19 cellular contexts compared by ENCODE assay signal in the genomic region with DNA sequence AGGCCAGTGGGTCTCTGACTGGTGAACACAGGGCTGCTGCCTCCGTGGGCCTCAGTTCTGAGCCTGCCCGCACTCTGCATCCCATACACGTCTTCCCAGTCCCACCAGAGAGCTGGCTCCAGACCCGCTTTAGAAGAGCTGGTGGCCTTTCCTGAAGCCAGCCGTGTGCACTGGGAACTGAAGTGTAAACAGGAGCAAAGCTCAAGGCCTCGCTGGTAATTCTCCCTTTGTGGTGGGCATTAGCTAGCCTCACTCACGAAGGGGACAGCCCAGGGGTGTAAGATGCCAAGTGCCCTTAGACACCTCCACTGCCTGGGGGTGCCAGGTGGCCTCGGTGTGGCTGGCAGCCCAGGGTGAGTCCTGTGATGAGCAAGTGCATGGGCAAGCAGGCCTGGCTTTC. TPM values are rescaled to one million over a fixed set of nuclear protein-coding genes. Genes with fewer than 3 reads are reported as not detected.
A peak's percentile ranks its signal among the peaks of the same experiment; 100 is the strongest.
DNase-seq lines count a peak whose midpoint lies in the region; ATAC-seq lines count a peak whose summit lies in the region.
"Had no signal": no experiment of that assay in that cellular context is flagged by ENCODE, and none has a peak within 500 bp of the region (broad histone marks: within the 10 kb centered on the region; RNA-seq: fewer than 3 reads in every experiment).

No MANE protein-coding gene starts in this region.

- peaks cover 3% of the 10 kb centered on the region for H3K27me3 Mint-ChIP-seq in activated CD4-positive, alpha-beta memory T cell treated with anti-CD3 and anti-CD28 coated beads, Interleukin-2, amount 10 ng/mL, durations not matched to agents 7 days and 5 days
- H3K27me3 Mint-ChIP-seq in activated CD4-positive, alpha-beta memory T cell treated with anti-CD3 and anti-CD28 coated beads for 36 hours, result peaks cover 2% of the 10 kb centered on the region

- no peak overlapping the region for H3K4me3 ChIP-seq in neuronal stem cell (ENCODE audit: low read length in 2 of 2)
- H3K4me3 ChIP-seq: GM23338 had no signal

- H2BK15ac ChIP-seq in neuronal stem cell (ENCODE audit: low read length), result no peak overlapping the region

- peaks cover 0 to 1% of the 10 kb centered on the region in 2 donors for H3K9me3 ChIP-seq in neuronal stem cell (replicated peaks in 1 of 2; ENCODE audit: control insufficient read depth in 2 of 2, insufficient read depth in 1 of 2, low read depth in 1 of 2, low read length in 2 of 2)
- H3K9me3 ChIP-seq: BE2C had no signal

- no peak overlapping the region for H2AFZ ChIP-seq in neuronal stem cell (ENCODE audit: low read length)
- H2AFZ ChIP-seq: GM23338 had no signal

- no peaks in the 10 kb centered on the region for H3K79me1 ChIP-seq in neuronal stem cell (ENCODE audit: low read depth, low read length)

- no peak overlapping the region for H2BK5ac ChIP-seq in neuronal stem cell (ENCODE audit: low read length)

- no peak overlapping the region for H2AK5ac ChIP-seq in neuronal stem cell (ENCODE audit: low read depth, low read length)

- H3K27ac Mint-ChIP-seq in activated CD4-positive, alpha-beta memory T cell treated with anti-CD3 and anti-CD28 coated beads, Interleukin-2, amount 10 ng/mL, durations not matched to agents 7 days and 5 days, result no peak overlapping the region
- H3K27ac Mint-ChIP-seq in activated CD4-positive, alpha-beta memory T cell treated with anti-CD3 and anti-CD28 coated beads for 36 hours, result no peak overlapping the region
- H3K27ac Mint-ChIP-seq: CD4-positive, CD25-positive, alpha-beta regulatory T cell; GM23338; HFFc6 had no signal

- CTCF ChIA-PET in activated CD4-positive, alpha-beta memory T cell treated with anti-CD3 and anti-CD28 coated beads, Interleukin-2, amount 10 ng/mL, durations not matched to agents 7 days and 5 days (lab: Charles Lee), result interaction anchor here (0.8 kb wide), 1 partner anchor 10 kb away, joined by 3 read pairs; no protein-coding TSS in a partner anchor
- CTCF ChIA-PET in activated CD4-positive, alpha-beta memory T cell treated with anti-CD3 and anti-CD28 coated beads for 36 hours (lab: Charles Lee), result interaction anchor here (2.0 kb wide), 1 partner anchor 12 kb away, joined by 9 read pairs; no protein-coding TSS in a partner anchor

- no peak overlapping the region for H3K14ac ChIP-seq in neuronal stem cell (ENCODE audit: low read length)

- no peak overlapping the region for H3K23ac ChIP-seq in neuronal stem cell (ENCODE audit: low read depth, low read length, poor library complexity)

- H2BK12ac ChIP-seq in neuronal stem cell (ENCODE audit: low read length), result no peak overlapping the region

- peaks cover 0 to 55% (median 0%) of the 10 kb centered on the region in 3 experiments for H3K27me3 ChIP-seq in neuronal stem cell (ENCODE audit: control insufficient read depth in 3 of 3, insufficient read depth in 3 of 3, low read depth in 1 of 3, low read length in 3 of 3)
- H3K27me3 ChIP-seq: BE2C had no signal

- H3K4me1 ChIP-seq in neuronal stem cell (ENCODE audit: control insufficient read depth in 2 of 2, insufficient read depth in 1 of 2, low read depth in 1 of 2, low read length in 2 of 2), result peaks cover 2 to 3% of the 10 kb centered on the region in 2 donors

- POLR2A ChIA-PET in activated CD4-positive, alpha-beta memory T cell treated with anti-CD3 and anti-CD28 coated beads, Interleukin-2, amount 10 ng/mL, durations not matched to agents 7 days and 5 days (lab: Charles Lee), result no interaction called here
- POLR2A ChIA-PET in activated CD4-positive, alpha-beta memory T cell treated with anti-CD3 and anti-CD28 coated beads for 36 hours (lab: Charles Lee), result no interaction called here

- H3K9ac ChIP-seq in neuronal stem cell (ENCODE audit: low read depth, low read length, poor library complexity), result no peak overlapping the region

- no peak overlapping the region for H3K18ac ChIP-seq in neuronal stem cell (ENCODE audit: low read length)

- ATAC-seq in left lobe of liver, result peak; percentile 13
- ATAC-seq in GM21723 (IDR thresholded peaks at IDR 0.05; ENCODE audit: unreplicated experiment), result no peak
- ATAC-seq: GM23338, HCT116 had no signal

- no peak overlapping the region for H3K4me3 Mint-ChIP-seq in activated CD4-positive, alpha-beta memory T cell treated with anti-CD3 and anti-CD28 coated beads, Interleukin-2, amount 10 ng/mL, durations not matched to agents 7 days and 5 days
- no peak overlapping the region for H3K4me3 Mint-ChIP-seq in activated CD4-positive, alpha-beta memory T cell treated with anti-CD3 and anti-CD28 coated beads for 36 hours
- H3K4me3 Mint-ChIP-seq: CD4-positive, CD25-positive, alpha-beta regulatory T cell; CD8-positive, alpha-beta memory T cell; GM23338; HFFc6 had no signal

- no CpG with 5 or more reads among the region's 8 CpGs for WGBS in neuronal stem cell (ENCODE audit: extremely low coverage in 2 of 2, insufficient read length in 2 of 2, insufficient replicate concordance in 1 of 2), 2 donors

- peak overlapping the region; percentile 19 for H3K27ac ChIP-seq in cingulate gyrus (ENCODE audit: low read depth, low read length)
- H3K27ac ChIP-seq in neuronal stem cell (replicated peaks; ENCODE audit: low read length), result no peak overlapping the region

- no peaks in the 10 kb centered on the region for H3K36me3 Mint-ChIP-seq in activated CD4-positive, alpha-beta memory T cell treated with anti-CD3 and anti-CD28 coated beads, Interleukin-2, amount 10 ng/mL, durations not matched to agents 7 days and 5 days (ENCODE audit: low read depth)
- no peaks in the 10 kb centered on the region for H3K36me3 Mint-ChIP-seq in activated CD4-positive, alpha-beta memory T cell treated with anti-CD3 and anti-CD28 coated beads for 36 hours
- H3K36me3 Mint-ChIP-seq: CD4-positive, CD25-positive, alpha-beta regulatory T cell; CD8-positive, alpha-beta memory T cell had no signal

- H3K36me3 ChIP-seq in neuronal stem cell (replicated peaks in 1 of 2; ENCODE audit: control insufficient read depth in 2 of 2, insufficient read depth in 2 of 2, low read length in 2 of 2), result no peaks in the 10 kb centered on the region
- H3K36me3 ChIP-seq: BE2C had no signal

- H3K4me1 Mint-ChIP-seq in activated CD4-positive, alpha-beta memory T cell treated with anti-CD3 and anti-CD28 coated beads, Interleukin-2, amount 10 ng/mL, durations not matched to agents 7 days and 5 days, result no peaks in the 10 kb centered on the region
- H3K4me1 Mint-ChIP-seq in activated CD4-positive, alpha-beta memory T cell treated with anti-CD3 and anti-CD28 coated beads for 36 hours (ENCODE audit: low read depth), result no peaks in the 10 kb centered on the region
- H3K4me1 Mint-ChIP-seq: CD4-positive, CD25-positive, alpha-beta regulatory T cell; CD8-positive, alpha-beta memory T cell had no signal

- no peak overlapping the region for H4K8ac ChIP-seq in neuronal stem cell (ENCODE audit: low read depth, low read length)

- intact Hi-C loops in activated CD4-positive, alpha-beta memory T cell treated with anti-CD3 and anti-CD28 coated beads for 36 hours (cut with micrococcal nuclease), result no loop called here

- H3K4me2 ChIP-seq in neuronal stem cell (ENCODE audit: insufficient read depth, low read length, poor library complexity, severe bottlenecking), result no peak overlapping the region
- H3K4me2 ChIP-seq: GM23338 had no signal

- no peak overlapping the region for H4K91ac ChIP-seq in neuronal stem cell (ENCODE audit: low read depth, low read length, poor library complexity)

- H3K9me3 Mint-ChIP-seq in activated CD4-positive, alpha-beta memory T cell treated with anti-CD3 and anti-CD28 coated beads, Interleukin-2, amount 10 ng/mL, durations not matched to agents 7 days and 5 days, result no peaks in the 10 kb centered on the region
- no peaks in the 10 kb centered on the region for H3K9me3 Mint-ChIP-seq in activated CD4-positive, alpha-beta memory T cell treated with anti-CD3 and anti-CD28 coated beads for 36 hours
- H3K9me3 Mint-ChIP-seq: CD8-positive, alpha-beta memory T cell; GM23338; HFFc6 had no signal

- DNase-seq in left lobe of liver (ENCODE audit: low spot score) (no peak), neuronal stem cell (ENCODE audit: low spot score) (no peak)
- DNase-seq in activated CD4-positive, alpha-beta memory T cell treated with anti-CD3 and anti-CD28 coated beads, Interleukin-2, amount 10 ng/mL, durations not matched to agents 7 days and 5 days, result no peak
- no peak for DNase-seq in activated CD4-positive, alpha-beta memory T cell treated with anti-CD3 and anti-CD28 coated beads for 36 hours
- DNase-seq: ACHN; BE2C; C1 segment of cervical spinal cord; CD4-positive, CD25-positive, alpha-beta regulatory T cell; CD8-positive, alpha-beta memory T cell; COR-L47; DMS 273 treated with DMSO at 0.1 percent for 48 hours; DMS53; DND-41; H7; HFFc6 had no signal

- H3K4ac ChIP-seq in neuronal stem cell (ENCODE audit: low read length), result no peak overlapping the region

- H2BK120ac ChIP-seq in neuronal stem cell (ENCODE audit: low read depth, low read length), result peak overlapping the region; percentile 24

RNA-seq across cellular contexts. Expression of a gene that starts 12.9 kb away (rescaled TPM):
- total RNA-seq in left lobe of liver, result 0.86 TPM
- 61.3 TPM for polyA plus RNA-seq in neuronal stem cell (2013, experiment 1 of 2)
- 62.0 TPM for polyA plus RNA-seq in neuronal stem cell (2013, experiment 2 of 2)
- not detected for total RNA-seq in activated CD4-positive, alpha-beta memory T cell treated with anti-CD3 and anti-CD28 coated beads, Interleukin-2, amount 10 ng/mL, durations not matched to agents 7 days and 5 days
- total RNA-seq in activated CD4-positive, alpha-beta memory T cell treated with anti-CD3 and anti-CD28 coated beads for 36 hours, result not detected
- total RNA-seq: CD4-positive, CD25-positive, alpha-beta regulatory T cell; CD8-positive, alpha-beta memory T cell had no signal
- polyA plus RNA-seq: CD4-positive, CD25-positive, alpha-beta regulatory T cell; CD8-positive, alpha-beta memory T cell had no signal
